Comparison of ENCODE assay signal across 8 cellular contexts in the genomic region with DNA sequence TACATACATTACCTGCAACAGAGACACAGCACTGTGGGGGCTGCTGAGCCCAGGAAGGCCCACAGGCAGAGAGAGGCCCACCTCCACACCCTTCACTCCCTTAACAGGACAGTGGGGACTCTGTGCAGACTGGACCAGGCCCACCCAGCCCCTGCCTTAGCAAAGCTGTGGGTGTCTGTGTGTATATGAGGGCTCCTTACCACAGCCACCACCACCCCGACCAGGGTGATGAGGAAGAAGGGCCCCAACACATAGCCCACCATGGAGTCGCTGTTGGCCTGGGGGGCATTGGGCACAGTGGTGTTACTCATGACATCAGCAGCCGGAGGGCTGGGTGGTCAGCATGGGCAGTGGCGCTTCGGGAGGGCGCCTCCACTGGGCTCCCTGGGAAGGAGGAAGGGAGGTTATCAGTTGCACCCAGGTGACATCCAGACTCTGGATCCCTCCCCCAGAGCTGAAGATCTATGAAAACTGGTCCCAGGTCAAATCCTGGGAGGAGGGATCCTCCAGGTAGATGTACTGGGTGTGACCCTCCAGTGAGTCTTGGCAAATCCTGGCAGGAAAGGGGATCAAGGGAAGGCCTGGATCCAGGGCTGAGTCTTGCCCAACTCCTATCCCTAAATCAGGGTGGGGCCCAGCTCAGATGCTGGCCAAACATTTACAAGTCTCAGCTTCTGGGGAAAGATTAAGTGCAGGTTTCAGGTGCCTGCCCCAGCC. TPM values are rescaled to one million over a fixed set of nuclear protein-coding genes. Genes with fewer than 3 reads are reported as not detected.
A peak's percentile ranks its signal among the peaks of the same experiment; 100 is the strongest.
DNase-seq lines count a peak whose midpoint lies in the region; ATAC-seq, FAIRE-seq and TF ChIP-seq lines count a peak whose summit lies in the region.

No MANE protein-coding gene starts in this region.

- peaks cover 9 to 20% of the 10 kb centered on the region in 2 experiments; a peak in 4 of 5 replicates for H3K36me3 ChIP-seq in HepG2 (replicated peaks in 1 of 2; ENCODE audit: control insufficient read depth in 1 of 2, insufficient read depth in 2 of 2, low read length in 2 of 2)
- peaks cover 0 to 15% (median 0%) of the 10 kb centered on the region in 4 donors for H3K36me3 ChIP-seq in upper lobe of left lung

- 92% methylated on average over 6 of the region's 6 CpGs for WGBS in HepG2 (ENCODE audit: low lambda C conversion rate)
- WGBS in upper lobe of left lung, 2 donors = 84% methylated on average over 5 of the region's 6 CpGs

- H3K9ac ChIP-seq in HepG2 (ENCODE audit: insufficient read depth, low read depth, low read length) = peak overlapping the region; percentile 75

- H3K27me3 ChIP-seq in HepG2 (ENCODE audit: control insufficient read depth in 1 of 2, insufficient read depth in 2 of 2, low read length in 2 of 2) (no peaks in the 10 kb centered on the region), upper lobe of left lung (no peaks in the 10 kb centered on the region)

- 0 out of 2 replicates have a peak, but pooled peaks cover 4% of the 10 kb centered on the region for H4K20me1 ChIP-seq in HepG2 (ENCODE audit: insufficient read depth, low read length)

- H3K4me3 ChIP-seq in HepG2 (replicated peaks in 1 of 3; ENCODE audit: insufficient read depth in 1 of 3, low read depth in 2 of 3, low read length in 3 of 3) (peak overlapping the region in 1 of 3 experiments; percentile 82; a peak in 1 of 6 replicates), upper lobe of left lung (peak overlapping the region in 1 of 4 donors; percentile 88)

- in situ Hi-C loops in HepG2 (cut with HindIII; ENCODE audit: extremely low pct_ligation_motif_present, low pct_unique_long_range_greater_than_20kb) = loop anchor here (5.0 to 25.0 kb wide), 2 partner anchors 170 to 365 kb away; no protein-coding TSS in a partner anchor

- peak overlapping the region; percentile 99 for H3K4me2 ChIP-seq in HepG2 (ENCODE audit: low read depth, low read length)

- H3K4me3 Mint-ChIP-seq in activated naive CD8-positive, alpha-beta T cell treated with anti-CD3 and anti-CD28 coated beads for 36 hours = peak overlapping the region; percentile 95

- CTCF ChIA-PET in HepG2 (lab: Yijun Ruan, JAX; ENCODE audit: low intra/inter-chr PET ratio, low total read pairs) = interaction anchor here (1.4 to 1.9 kb wide), 2 partner anchors 145 to 168 kb away, joined by 12 to 27 read pairs; a partner anchor contains a TSS

- peaks cover 53% of the 10 kb centered on the region for H3K4me1 Mint-ChIP-seq in activated naive CD8-positive, alpha-beta T cell treated with anti-CD3 and anti-CD28 coated beads for 36 hours

- H3K4me1 ChIP-seq in HepG2 (ENCODE audit: insufficient read depth, low read length) (peaks cover 52% of the 10 kb centered on the region), upper lobe of left lung (peaks cover 29 to 49% (median 46%) of the 10 kb centered on the region in 4 donors)

- no peak for TF ChIP-seq RAD21 in HepG2 (CRISPR knock-in tag; IDR thresholded peaks at IDR 0.05)

- ATAC-seq in Right ventricle myocardium superior (ENCODE audit: poor library complexity) (no peak), left ventricle myocardium superior (no peak), HepG2 (no peak), upper lobe of left lung (ENCODE audit: low FRiP score in 2 of 2) (no peak)

- no peak overlapping the region for H2AFZ ChIP-seq in HepG2 (ENCODE audit: low read length)

- no peak for FAIRE-seq in HepG2 (lab: Jason Lieb, UNC)

- no TSS peak for BruUV-seq in HepG2 (replicated peaks; lab: Mats Ljungman, UMichigan)

- no peaks in the 10 kb centered on the region for H3K9me3 ChIP-seq in HepG2 (ENCODE audit: low read length)
- H3K9me3 ChIP-seq in upper lobe of left lung = no peaks in the 10 kb centered on the region

- H3K27me3 Mint-ChIP-seq in activated naive CD8-positive, alpha-beta T cell treated with anti-CD3 and anti-CD28 coated beads for 36 hours = no peaks in the 10 kb centered on the region

- TF ChIP-seq POLR2A in HepG2 (IDR thresholded peaks at IDR 0.05; ENCODE audit: insufficient read depth in 1 of 2, low read depth in 2 of 2, low read length in 2 of 2) (no peak), upper lobe of left lung (IDR thresholded peaks at IDR 0.05) (no peak)

- TF ChIP-seq CTCF in HepG2 (CRISPR knock-in tag; IDR thresholded peaks at IDR 0.05) = no peak
- no peak for TF ChIP-seq CTCF in upper lobe of left lung (IDR thresholded peaks at IDR 0.05)

- POLR2A ChIA-PET in HepG2 (lab: Yijun Ruan, JAX) = interaction anchor here (2.9 to 5.9 kb wide), 2 partner anchors 24 to 169 kb away, joined by 17 to 100 read pairs; no protein-coding TSS in a partner anchor

- peaks cover 18% of the 10 kb centered on the region for H3K36me3 Mint-ChIP-seq in activated naive CD8-positive, alpha-beta T cell treated with anti-CD3 and anti-CD28 coated beads for 36 hours

- no peaks in the 10 kb centered on the region for H3K9me3 Mint-ChIP-seq in activated naive CD8-positive, alpha-beta T cell treated with anti-CD3 and anti-CD28 coated beads for 36 hours

- peak overlapping the region; percentile 89 for H3K27ac Mint-ChIP-seq in activated naive CD8-positive, alpha-beta T cell treated with anti-CD3 and anti-CD28 coated beads for 36 hours

- DNase-seq in Right ventricle myocardium superior (peak; percentile 38), left ventricle myocardium superior (no peak), HepG2 (ENCODE audit: low spot score) (no peak), upper lobe of left lung (no peak), NCI-H187 treated with DMSO at 0.1 percent for 48 hours (lab: John Stamatoyannopoulos, UW) (no peak), OCI-M2 (lab: John Stamatoyannopoulos, UW; ENCODE audit: unreplicated experiment) (no peak), dedifferentiated amniotic fluid mesenchymal stem cell (ENCODE audit: extremely low spot score) (no peak)
- DNase-seq in activated naive CD8-positive, alpha-beta T cell treated with anti-CD3 and anti-CD28 coated beads for 36 hours = no peak

- TF ChIP-seq EP300 in HepG2 (IDR thresholded peaks at IDR 0.05; ENCODE audit: low read depth in 2 of 2, low read length in 2 of 2) (no peak), HepG2 (CRISPR knock-in tag; IDR thresholded peaks at IDR 0.05; ENCODE audit: borderline replicate concordance) (no peak), upper lobe of left lung (IDR thresholded peaks at IDR 0.05) (no peak)

- intact Hi-C loops in Right ventricle myocardium superior (cut with DNase I) (loop anchor here (2.0 kb wide), 2 partner anchors 145 to 167 kb away; a partner anchor contains a TSS), left ventricle myocardium superior (cut with micrococcal nuclease) (no loop called here), HepG2 (cut with micrococcal nuclease; ENCODE audit: unreplicated experiment) (loop anchor here (2.0 to 5.0 kb wide), 3 partner anchors 51 to 360 kb away; a partner anchor contains a TSS)

- H3K27ac ChIP-seq in HepG2 (ENCODE audit: extremely low read length, insufficient read depth, low read length) = no peak overlapping the region
- H3K27ac ChIP-seq in upper lobe of left lung = peak overlapping the region; percentile 86 to 99 (median 93)

- H3K79me2 ChIP-seq in HepG2 (ENCODE audit: insufficient read depth, low read length) = no peaks in the 10 kb centered on the region

RNA-seq across cellular contexts. Expression of a gene that starts 1.2 kb away (rescaled TPM):
- total RNA-seq in Right ventricle myocardium superior (19.1 TPM), left ventricle myocardium superior (19.7 TPM), HepG2 (2016; rRNA removed; fragmentation: Illumina TruSeq; extraction: Trizol) (11.2 and 15.3 TPM in 2 replicates), upper lobe of left lung (10 to 100 TPM; 12.6 to 42.2 (median 34.9) TPM)
- total RNA-seq in activated naive CD8-positive, alpha-beta T cell treated with anti-CD3 and anti-CD28 coated beads for 36 hours = 10 to 100 TPM; 13.1 to 14.2 TPM
- 78.6 and 81.3 TPM in 2 replicates for total RNA-seq in HepG2 (2016; cell fraction: cytosol; rRNA removed; fragmentation: Illumina TruSeq; extraction: Trizol; ENCODE audit: low read depth)
- total RNA-seq in HepG2 (2016; cell fraction: insoluble cytoplasmic fraction; rRNA removed; fragmentation: Illumina TruSeq; extraction: Trizol) = 9.2 and 15.5 TPM in 2 replicates
- 58.3 and 62.1 TPM in 2 replicates for total RNA-seq in HepG2 (2016; cell fraction: membrane; rRNA removed; fragmentation: Illumina TruSeq; extraction: Trizol)
- 7.2 and 10.1 TPM in 2 replicates for total RNA-seq in HepG2 (2016; cell fraction: nucleus; rRNA removed; fragmentation: Illumina TruSeq; extraction: Trizol)
- 8.8 and 11.9 TPM in 2 replicates for polyA plus RNA-seq in HepG2 (2011; rRNA removed)
- 9.0 and 13.2 TPM in 2 replicates for polyA plus RNA-seq in HepG2 (2011; cell fraction: cytosol; rRNA removed)
- 14.4 and 18.0 TPM in 2 replicates for polyA plus RNA-seq in HepG2 (2011; cell fraction: nucleus; rRNA removed)
- polyA plus RNA-seq in HepG2 (2012) = 3.4 and 5.5 TPM in 2 replicates
- 91.0 and 94.0 TPM in 2 replicates for polyA plus RNA-seq in HepG2 (2016; cell fraction: cytosol; fragmentation: Illumina TruSeq; extraction: Trizol; ENCODE audit: low read depth)
- polyA plus RNA-seq in HepG2 (2016; cell fraction: insoluble cytoplasmic fraction; fragmentation: Illumina TruSeq; extraction: Trizol; ENCODE audit: low read depth) = 9.6 and 11.4 TPM in 2 replicates
- polyA plus RNA-seq in HepG2 (2016; cell fraction: membrane; fragmentation: Illumina TruSeq; extraction: Trizol; ENCODE audit: low read depth) = 61.6 and 63.3 TPM in 2 replicates
- 13.3 and 16.8 TPM in 2 replicates for polyA plus RNA-seq in HepG2 (2016; cell fraction: nucleus; fragmentation: Illumina TruSeq; extraction: Trizol; ENCODE audit: insufficient read depth, low read depth)
- 13.5 and 15.5 TPM in 2 replicates for polyA minus RNA-seq in HepG2 (2011; rRNA and poly(A)+ RNA removed; ENCODE audit: low replicate concordance)
- 3.9 and 4.0 TPM in 2 replicates for polyA minus RNA-seq in HepG2 (2011; cell fraction: cytosol; rRNA and poly(A)+ RNA removed)
- 5.6 and 6.4 TPM in 2 replicates for polyA minus RNA-seq in HepG2 (2011; cell fraction: nucleus; rRNA and poly(A)+ RNA removed)

RNA-seq across cellular contexts. Expression of a gene that starts 11.0 kb away (rescaled TPM):
- total RNA-seq in Right ventricle myocardium superior (45.7 TPM), left ventricle myocardium superior (51.9 TPM), HepG2 (2016; rRNA removed; fragmentation: Illumina TruSeq; extraction: Trizol) (145 and 150 TPM in 2 replicates), upper lobe of left lung (10 to 100 TPM; 19.9 to 91.5 (median 58.9) TPM)
- 100 to 1,000 TPM; 803 to 814 TPM for total RNA-seq in activated naive CD8-positive, alpha-beta T cell treated with anti-CD3 and anti-CD28 coated beads for 36 hours
- 82.4 and 94.2 TPM in 2 replicates for total RNA-seq in HepG2 (2016; cell fraction: cytosol; rRNA removed; fragmentation: Illumina TruSeq; extraction: Trizol; ENCODE audit: low read depth)
- total RNA-seq in HepG2 (2016; cell fraction: insoluble cytoplasmic fraction; rRNA removed; fragmentation: Illumina TruSeq; extraction: Trizol) = 136 and 144 TPM in 2 replicates
- total RNA-seq in HepG2 (2016; cell fraction: membrane; rRNA removed; fragmentation: Illumina TruSeq; extraction: Trizol) = 218 and 242 TPM in 2 replicates
- 54.7 and 67.6 TPM in 2 replicates for total RNA-seq in HepG2 (2016; cell fraction: nucleus; rRNA removed; fragmentation: Illumina TruSeq; extraction: Trizol)
- 110 and 117 TPM in 2 replicates for polyA plus RNA-seq in HepG2 (2011; rRNA removed)
- 75.3 and 119 TPM in 2 replicates for polyA plus RNA-seq in HepG2 (2011; cell fraction: cytosol; rRNA removed)
- polyA plus RNA-seq in HepG2 (2011; cell fraction: nucleus; rRNA removed) = 94.8 and 98.5 TPM in 2 replicates
- 124 and 156 TPM in 2 replicates for polyA plus RNA-seq in HepG2 (2012)
- polyA plus RNA-seq in HepG2 (2016; cell fraction: cytosol; fragmentation: Illumina TruSeq; extraction: Trizol; ENCODE audit: low read depth) = 263 TPM in 2 replicates
- 365 and 450 TPM in 2 replicates for polyA plus RNA-seq in HepG2 (2016; cell fraction: insoluble cytoplasmic fraction; fragmentation: Illumina TruSeq; extraction: Trizol; ENCODE audit: low read depth)
- polyA plus RNA-seq in HepG2 (2016; cell fraction: membrane; fragmentation: Illumina TruSeq; extraction: Trizol; ENCODE audit: low read depth) = 531 and 581 TPM in 2 replicates
- 216 and 222 TPM in 2 replicates for polyA plus RNA-seq in HepG2 (2016; cell fraction: nucleus; fragmentation: Illumina TruSeq; extraction: Trizol; ENCODE audit: insufficient read depth, low read depth)
- polyA minus RNA-seq in HepG2 (2011; rRNA and poly(A)+ RNA removed; ENCODE audit: low replicate concordance) = 74.1 and 108 TPM in 2 replicates
- 75.7 and 94.8 TPM in 2 replicates for polyA minus RNA-seq in HepG2 (2011; cell fraction: cytosol; rRNA and poly(A)+ RNA removed)
- polyA minus RNA-seq in HepG2 (2011; cell fraction: nucleus; rRNA and poly(A)+ RNA removed) = 17.0 and 21.0 TPM in 2 replicates
